ENCODE assay signal across 19 cellular contexts in the genomic region with DNA sequence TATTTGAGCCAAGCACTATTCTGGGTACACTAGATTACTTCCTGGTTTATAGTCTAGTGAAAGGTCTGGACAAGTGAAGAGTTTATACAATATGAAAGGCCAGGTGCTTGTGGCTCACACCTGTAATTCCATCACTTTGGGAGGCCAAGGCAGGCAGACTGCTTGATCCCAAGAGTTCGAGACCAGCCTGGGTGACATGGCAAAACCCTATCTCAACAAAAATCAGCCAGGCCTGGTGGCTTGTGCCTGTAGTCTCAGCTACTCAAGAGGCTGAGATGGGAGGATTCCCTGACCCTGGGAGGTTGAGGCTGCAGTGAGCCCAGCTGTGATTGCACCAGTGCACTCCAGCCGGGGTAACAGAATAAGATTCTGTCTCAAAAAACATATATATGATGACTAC. TPM values are rescaled to one million over a fixed set of nuclear protein-coding genes. Genes with fewer than 3 reads are reported as not detected.
DNase-seq lines count a peak whose midpoint lies in the region; ATAC-seq, FAIRE-seq and TF ChIP-seq lines count a peak whose summit lies in the region.
"Had no signal": no experiment of that assay in that cellular context is flagged by ENCODE, and none has a peak within 500 bp of the region (broad histone marks: within the 10 kb centered on the region; RNA-seq: fewer than 3 reads in every experiment).

No MANE protein-coding gene starts in this region.

- H3K9me3 ChIP-seq in SK-N-SH (no peaks in the 10 kb centered on the region), K562 (replicated peaks; ENCODE audit: control insufficient read depth, insufficient read depth, low read depth, low read length) (no peaks in the 10 kb centered on the region), upper lobe of right lung (no peaks in the 10 kb centered on the region)
- H3K9me3 ChIP-seq: A549, HAP-1 had no signal

- H3K4me1 ChIP-seq in SK-N-SH (ENCODE audit: control insufficient read depth in 1 of 2, insufficient read depth in 2 of 2, low read depth in 1 of 2, low read length in 1 of 2) (no peaks in the 10 kb centered on the region), K562 (replicated peaks in 1 of 2; ENCODE audit: control insufficient read depth in 2 of 2, insufficient read depth in 2 of 2, low read length in 2 of 2) (peaks cover 0 to 8% of the 10 kb centered on the region in 2 experiments; a peak in 2 of 5 replicates), upper lobe of right lung (no peaks in the 10 kb centered on the region)
- H3K4me1 ChIP-seq: A549, HAP-1 had no signal

- H3K27ac ChIP-seq in SK-N-SH (ENCODE audit: low read depth in 2 of 2, low read length in 1 of 2): no peak overlapping the region
- no peak overlapping the region; the same call in 2 of the 3 replicates for H3K27ac ChIP-seq in K562 (ENCODE audit: extremely low read depth, low read depth, low read length)
- H3K27ac ChIP-seq in upper lobe of right lung: no peak overlapping the region
- H3K27ac ChIP-seq: 22Rv1, A549, C4-2B, GM23248 had no signal

- BruUV-seq in K562 (replicated peaks; lab: Mats Ljungman, UMichigan): no TSS peak

- FAIRE-seq in K562 (lab: Jason Lieb, UNC): no peak
- FAIRE-seq: A549, GM19239, HepG2 had no signal

- H3K4me2 ChIP-seq in SK-N-SH (no peak overlapping the region), K562 (ENCODE audit: insufficient read depth, low read length) (no peak overlapping the region)
- H3K4me2 ChIP-seq: A549 had no signal

- intact Hi-C loops in K562 (cut with micrococcal nuclease) (no loop called here), upper lobe of right lung (cut with DNase I) (no loop called here)

- H3K9me2 ChIP-seq in SK-N-SH: no peaks in the 10 kb centered on the region

- H3F3A ChIP-seq in SK-N-SH (replicated peaks; ENCODE audit: insufficient read depth): peaks cover 12% of the 10 kb centered on the region

- DNase-seq in SK-N-SH (no peak), K562 (ENCODE audit: extremely low read depth in 1 of 4, low spot score in 3 of 4) (no peak), mesenteric fat pad (ENCODE audit: low spot score) (peak; percentile 18), upper lobe of right lung (peak; percentile 13), RKO (ENCODE audit: low spot score) (no peak), NCI-H1092 treated with DMSO at 0.1 percent for 48 hours (lab: John Stamatoyannopoulos, UW) (no peak)
- DNase-seq: AML-193; Calu3; CD4-positive, alpha-beta T cell; DMS79 treated with DMSO at 0.1 percent for 48 hours; GF-D8; GM23248 had no signal

- ATAC-seq in SK-N-SH treated with all-trans-retinoic acid at 6 μM for 48 hours (no peak), K562 (peak; percentile 44), upper lobe of right lung (no peak)

- TF ChIP-seq POLR2A in K562 (conservative IDR thresholded peaks at IDR 0.05): no peak

- TF ChIP-seq RAD21 in SK-N-SH (IDR thresholded peaks at IDR 0.05; ENCODE audit: low read length) (no peak), K562 (CRISPR knock-in tag; conservative IDR thresholded peaks at IDR 0.05 in 1 of 2, IDR thresholded peaks at IDR 0.05 in 1 of 2) (no peak)

- TF ChIP-seq CTCF in SK-N-SH (IDR thresholded peaks at IDR 0.05): no peak
- no peak for TF ChIP-seq CTCF in K562 (IDR thresholded peaks at IDR 0.05 in 2 of 3, conservative IDR thresholded peaks at IDR 0.05 in 1 of 3; ENCODE audit: insufficient read depth in 2 of 3, low read depth in 1 of 3, low read length in 3 of 3)
- TF ChIP-seq CTCF in upper lobe of right lung (IDR thresholded peaks at IDR 0.05): no peak

- CTCF ChIA-PET in SK-N-SH (lab: Yijun Ruan, JAX) (interaction anchor here (1.1 to 1.9 kb wide), 4 partner anchors 9 to 40 kb away, joined by 3 to 5 read pairs (median 4); a partner anchor contains a TSS), K562 (lab: Yijun Ruan, JAX; ENCODE audit: low intra/inter-chr PET ratio) (no interaction called here)

- no peaks in the 10 kb centered on the region for H3K9me1 ChIP-seq in K562 (ENCODE audit: control insufficient read depth, insufficient read depth, low read length)

- H3K36me3 ChIP-seq in SK-N-SH (replicated peaks in 1 of 2; ENCODE audit: control insufficient read depth in 1 of 2, insufficient read depth in 2 of 2, low read length in 1 of 2) (peaks cover 6 to 18% of the 10 kb centered on the region in 2 experiments), K562 (ENCODE audit: control insufficient read depth, insufficient read depth, low read length) (peaks cover 12% of the 10 kb centered on the region; the same call in 1 of the 3 replicates), upper lobe of right lung (peaks cover 19% of the 10 kb centered on the region)

- 93% methylated on average over 2 of the region's 2 CpGs for WGBS in SK-N-SH (ENCODE audit: low lambda C conversion rate)
- WGBS in K562 (ENCODE audit: insufficient coverage, low coverage, missing lambda C conversion rate): 9% methylated on average over 2 of the region's 2 CpGs

- H3K27me3 ChIP-seq in SK-N-SH (ENCODE audit: insufficient read depth): no peaks in the 10 kb centered on the region
- no peaks in the 10 kb centered on the region for H3K27me3 ChIP-seq in K562 (ENCODE audit: control insufficient read depth in 2 of 2, insufficient read depth in 2 of 2, low read length in 2 of 2)
- no peaks in the 10 kb centered on the region for H3K27me3 ChIP-seq in upper lobe of right lung

- H3K9ac ChIP-seq in SK-N-SH (no peak overlapping the region), K562 (ENCODE audit: insufficient read depth in 1 of 2, low read depth in 2 of 2, low read length in 2 of 2) (no peak overlapping the region)
- H3K9ac ChIP-seq: GM23248 had no signal

- POLR2A ChIA-PET in SK-N-SH (lab: Yijun Ruan, JAX): no interaction called here
- POLR2A ChIA-PET in K562 (lab: Yijun Ruan, JAX): interaction anchor here (0.8 to 1.7 kb wide), 6 partner anchors 9 to 117 kb away, joined by 3 to 7 read pairs (median 3); a partner anchor contains a TSS

- no peak overlapping the region for H3K4me3 ChIP-seq in SK-N-SH (ENCODE audit: low read depth in 2 of 2, low read length in 1 of 2)
- no peak overlapping the region for H3K4me3 ChIP-seq in K562
- no peak overlapping the region for H3K4me3 ChIP-seq in upper lobe of right lung
- H3K4me3 ChIP-seq: A549, GM23248, HAP-1 had no signal

- H4K20me1 ChIP-seq in SK-N-SH (ENCODE audit: insufficient read depth) (no peaks in the 10 kb centered on the region), K562 (replicated peaks; ENCODE audit: control insufficient read depth, insufficient read depth, low read length) (0 out of 2 replicates have a peak, but pooled peaks cover 2% of the 10 kb centered on the region)

- TF ChIP-seq EP300 in SK-N-SH (IDR thresholded peaks at IDR 0.05; ENCODE audit: borderline replicate concordance in 1 of 2, low read depth in 1 of 2, low read length in 1 of 2) (no peak), K562 (IDR thresholded peaks at IDR 0.05; ENCODE audit: low read length) (no peak)

- H2AFZ ChIP-seq in SK-N-SH (ENCODE audit: low read depth) (no peak overlapping the region), K562 (ENCODE audit: low read depth, low read length) (no peak overlapping the region)
- H2AFZ ChIP-seq: GM23248 had no signal

- no peaks in the 10 kb centered on the region for H3K79me2 ChIP-seq in SK-N-SH (ENCODE audit: insufficient read depth)
- H3K79me2 ChIP-seq in K562 (ENCODE audit: control insufficient read depth, insufficient read depth, low read length): no peaks in the 10 kb centered on the region

- in situ Hi-C loops in K562 (cut with MboI): no loop called here

RNA-seq across cellular contexts. Expression of a gene that starts 9.5 kb away (rescaled TPM):
- polyA plus RNA-seq in SK-N-SH (2012; rRNA removed) (93.9 and 112 TPM in 2 replicates), K562 (2011; rRNA removed) (10.4 and 12.3 TPM in 2 replicates), K562 (2014; fragmentation: Illumina TruSeq; extraction: Trizol) (8.6 and 12.6 TPM in 2 replicates), K562 (2014; fragmentation: Nextera tagmentation; extraction: Ambion mirVana) (1 to 10 TPM; 3.0 to 3.1 TPM), K562 (2014; rRNA removed) (14.7 and 14.9 TPM in 2 replicates)
- 60.6 and 81.9 TPM in 2 replicates for polyA plus RNA-seq in SK-N-SH (2012; cell fraction: cytosol; rRNA removed)
- 61.0 and 63.9 TPM in 2 replicates for polyA plus RNA-seq in SK-N-SH (2012; cell fraction: nucleus; rRNA removed)
- total RNA-seq in K562 (2011; cell fraction: chromatin; rRNA removed; ENCODE audit: low replicate concordance): 19.7 and 21.9 TPM in 2 replicates
- 7.6 and 12.7 TPM in 2 replicates for total RNA-seq in K562 (2011; cell fraction: nucleolus; rRNA removed)
- 15.2 and 20.8 TPM in 2 replicates for total RNA-seq in K562 (2011; cell fraction: nucleoplasm; rRNA removed)
- total RNA-seq in K562 (2014; rRNA removed) (10.6 and 15.4 TPM in 2 replicates), K562 (2014; rRNA removed; fragmentation: Illumina TruSeq; extraction: Trizol) (10.3 and 12.8 TPM in 2 replicates), K562 (2015; rRNA removed; fragmentation: Illumina TruSeq; extraction: Trizol) (14.6 and 14.8 TPM in 2 replicates), K562 (2021) (8.9 and 11.7 TPM in 2 replicates), mesenteric fat pad (50.1 TPM), upper lobe of right lung (60.6 TPM)
- 10.4 and 12.4 TPM in 2 replicates for polyA plus RNA-seq in K562 (2011; cell fraction: cytosol; rRNA removed)
- polyA plus RNA-seq in K562 (2011; cell fraction: nucleus; rRNA removed): 5.8 and 7.2 TPM in 2 replicates
- polyA plus RNA-seq in K562 (2012): 7.1 and 15.0 TPM in 2 replicates
- polyA minus RNA-seq in K562 (2011; rRNA and poly(A)+ RNA removed): 14.7 and 17.0 TPM in 2 replicates
- polyA minus RNA-seq in K562 (2011; cell fraction: cytosol; rRNA and poly(A)+ RNA removed): 6.6 and 8.2 TPM in 2 replicates
- 2.3 and 3.6 TPM in 2 replicates for polyA minus RNA-seq in K562 (2011; cell fraction: nucleus; rRNA and poly(A)+ RNA removed)

RNA-seq across cellular contexts. Expression of a gene that starts 18.9 kb away (rescaled TPM):
- polyA plus RNA-seq in SK-N-SH (2012; rRNA removed): 21.8 and 34.3 TPM in 2 replicates
- 33.9 and 36.8 TPM in 2 replicates for polyA plus RNA-seq in SK-N-SH (2012; cell fraction: cytosol; rRNA removed)
- 21.9 and 53.1 TPM in 2 replicates for polyA plus RNA-seq in SK-N-SH (2012; cell fraction: nucleus; rRNA removed)
- total RNA-seq in K562 (2011; cell fraction: chromatin; rRNA removed; ENCODE audit: low replicate concordance): 72.0 and 117 TPM in 2 replicates
- 47.6 and 53.4 TPM in 2 replicates for total RNA-seq in K562 (2011; cell fraction: nucleolus; rRNA removed)
- total RNA-seq in K562 (2011; cell fraction: nucleoplasm; rRNA removed): 69.0 and 99.8 TPM in 2 replicates
- 15.1 and 23.2 TPM in 2 replicates for total RNA-seq in K562 (2014; rRNA removed)
- 28.8 and 29.4 TPM in 2 replicates for total RNA-seq in K562 (2014; rRNA removed; fragmentation: Illumina TruSeq; extraction: Trizol)
- total RNA-seq in K562 (2015; rRNA removed; fragmentation: Illumina TruSeq; extraction: Trizol): 27.3 and 28.4 TPM in 2 replicates
- total RNA-seq in K562 (2021): 23.9 and 26.7 TPM in 2 replicates
- 38.6 and 39.7 TPM in 2 replicates for polyA plus RNA-seq in K562 (2011; rRNA removed)
- polyA plus RNA-seq in K562 (2011; cell fraction: cytosol; rRNA removed): 7.5 and 16.8 TPM in 2 replicates
- 28.9 and 30.8 TPM in 2 replicates for polyA plus RNA-seq in K562 (2011; cell fraction: nucleus; rRNA removed)
- polyA plus RNA-seq in K562 (2012): 14.1 and 19.8 TPM in 2 replicates
- polyA plus RNA-seq in K562 (2014; fragmentation: Illumina TruSeq; extraction: Trizol): 22.6 and 28.7 TPM in 2 replicates
- 10 to 100 TPM in 1 of 2 experiments, 1 to 10 TPM in 1; 8.9 to 10.6 TPM for polyA plus RNA-seq in K562 (2014; fragmentation: Nextera tagmentation; extraction: Ambion mirVana)
- 22.5 and 34.1 TPM in 2 replicates for polyA plus RNA-seq in K562 (2014; rRNA removed)
- polyA minus RNA-seq in K562 (2011; rRNA and poly(A)+ RNA removed): 44.4 and 47.4 TPM in 2 replicates
- polyA minus RNA-seq in K562 (2011; cell fraction: cytosol; rRNA and poly(A)+ RNA removed): 12.4 and 14.2 TPM in 2 replicates
- 26.9 and 35.5 TPM in 2 replicates for polyA minus RNA-seq in K562 (2011; cell fraction: nucleus; rRNA and poly(A)+ RNA removed)
- total RNA-seq in mesenteric fat pad: 40.9 TPM
- 44.9 TPM for total RNA-seq in upper lobe of right lung

RNA-seq across cellular contexts. Expression of a gene that starts 40.2 kb away (rescaled TPM):
- 5.1 and 6.2 TPM in 2 replicates for polyA plus RNA-seq in SK-N-SH (2012; rRNA removed)
- polyA plus RNA-seq in SK-N-SH (2012; cell fraction: cytosol; rRNA removed): 7.5 and 7.7 TPM in 2 replicates
- polyA plus RNA-seq in SK-N-SH (2012; cell fraction: nucleus; rRNA removed): 6.9 and 8.8 TPM in 2 replicates
- total RNA-seq in K562 (2011; cell fraction: chromatin; rRNA removed; ENCODE audit: low replicate concordance): 16.5 and 20.4 TPM in 2 replicates
- 7.8 and 9.9 TPM in 2 replicates for total RNA-seq in K562 (2011; cell fraction: nucleolus; rRNA removed)
- 19.7 and 32.0 TPM in 2 replicates for total RNA-seq in K562 (2011; cell fraction: nucleoplasm; rRNA removed)
- total RNA-seq in K562 (2014; rRNA removed): 5.2 and 8.9 TPM in 2 replicates
- 8.0 and 8.4 TPM in 2 replicates for total RNA-seq in K562 (2014; rRNA removed; fragmentation: Illumina TruSeq; extraction: Trizol)
- 6.7 and 6.8 TPM in 2 replicates for total RNA-seq in K562 (2015; rRNA removed; fragmentation: Illumina TruSeq; extraction: Trizol)
- 8.0 and 10.4 TPM in 2 replicates for total RNA-seq in K562 (2021)
- 13.8 and 15.4 TPM in 2 replicates for polyA plus RNA-seq in K562 (2011; rRNA removed)
- 5.9 and 10.1 TPM in 2 replicates for polyA plus RNA-seq in K562 (2011; cell fraction: cytosol; rRNA removed)
- polyA plus RNA-seq in K562 (2011; cell fraction: nucleus; rRNA removed): 8.4 and 12.2 TPM in 2 replicates
- polyA plus RNA-seq in K562 (2012): 7.2 and 8.8 TPM in 2 replicates
- 6.8 and 7.0 TPM in 2 replicates for polyA plus RNA-seq in K562 (2014; fragmentation: Illumina TruSeq; extraction: Trizol)
- 1 to 10 TPM; 7.1 to 7.8 TPM for polyA plus RNA-seq in K562 (2014; fragmentation: Nextera tagmentation; extraction: Ambion mirVana)
- polyA plus RNA-seq in K562 (2014; rRNA removed): 8.0 and 10.7 TPM in 2 replicates
- 5.7 and 8.1 TPM in 2 replicates for polyA minus RNA-seq in K562 (2011; rRNA and poly(A)+ RNA removed)
- 5.2 and 6.5 TPM in 2 replicates for polyA minus RNA-seq in K562 (2011; cell fraction: cytosol; rRNA and poly(A)+ RNA removed)
- polyA minus RNA-seq in K562 (2011; cell fraction: nucleus; rRNA and poly(A)+ RNA removed): 5.0 and 5.7 TPM in 2 replicates
- total RNA-seq in mesenteric fat pad: 10.7 TPM
- total RNA-seq in upper lobe of right lung: 11.2 TPM

Comparison
In these comparisons a context has a peak if more than half of its experiments do, and no peak if none do; other contexts are left out.
1. DNase-seq: peak in mesenteric fat pad (single experiment) and upper lobe of right lung (single experiment); none in SK-N-SH (single experiment), K562 (0 of 4), RKO (single experiment) and NCI-H1092 treated with DMSO at 0.1 percent for 48 hours (single experiment).